ENCODE assay signal across 7 cellular contexts in the genomic region with DNA sequence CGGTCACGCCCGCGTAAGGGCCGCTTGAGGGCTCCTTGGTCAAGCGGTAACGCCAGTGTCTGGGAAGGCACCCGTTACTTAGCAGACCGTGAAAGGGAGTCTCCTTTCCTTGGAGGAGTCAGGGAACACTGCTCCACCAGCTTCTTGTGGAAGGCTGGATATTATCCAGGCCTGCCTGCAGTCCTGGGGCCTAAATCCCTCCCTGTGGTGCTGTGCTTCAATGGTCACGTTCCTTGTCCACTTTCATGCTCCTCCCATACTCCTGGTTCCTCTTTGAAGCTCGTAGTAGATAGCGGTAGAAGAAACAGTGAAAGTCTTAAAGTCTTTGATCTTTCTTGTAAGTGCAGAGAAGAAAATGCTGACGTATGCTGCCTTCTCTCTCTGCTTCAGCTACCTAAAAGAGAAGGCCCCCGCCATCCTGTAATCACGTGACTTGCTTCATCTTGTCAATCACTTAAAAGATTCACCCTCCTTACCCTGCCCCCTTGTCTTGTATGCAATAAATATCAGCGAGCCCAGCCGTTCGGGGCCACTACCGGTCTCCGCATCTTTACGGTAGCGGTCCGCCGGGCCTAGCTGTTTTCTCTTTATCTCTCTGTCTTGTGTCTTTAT. TPM values are rescaled to one million over a fixed set of nuclear protein-coding genes. Genes with fewer than 3 reads are reported as not detected.
A peak's percentile ranks its signal among the peaks of the same experiment; 100 is the strongest.
DNase-seq lines count a peak whose midpoint lies in the region; ATAC-seq and TF ChIP-seq lines count a peak whose summit lies in the region.
"Not testable (repeated sequence)": the region's sequence is repeated elsewhere in the genome, so short reads cannot be mapped to it uniquely, and the experiment has no call there.

No MANE protein-coding gene starts in this region.

- POLR2A ChIA-PET in activated CD4-positive, alpha-beta T cell treated with anti-CD3 and anti-CD28 coated beads for 36 hours (lab: Charles Lee): interaction anchor here (0.8 kb wide), 1 partner anchor 19 kb away, joined by 3 read pairs; no protein-coding TSS in a partner anchor

- H3K27ac Mint-ChIP-seq in CD4-positive, CD25-positive, alpha-beta regulatory T cell: peak overlapping the region; percentile 3 to 77 (median 60)
- H3K27ac Mint-ChIP-seq in Calu3 (ENCODE audit: unreplicated experiment); activated CD4-positive, alpha-beta T cell treated with anti-CD3 and anti-CD28 coated beads for 36 hours: not testable (repeated sequence)
- peak overlapping the region; percentile 66 for H3K27ac Mint-ChIP-seq in activated naive CD8-positive, alpha-beta T cell
- peak overlapping the region; percentile 77 to 90 (median 89) for H3K27ac Mint-ChIP-seq in nephron

- H3K4me1 Mint-ChIP-seq in CD4-positive, CD25-positive, alpha-beta regulatory T cell: peaks cover 6 to 14% (median 8%) of the 10 kb centered on the region in 4 donors
- not testable (repeated sequence) for H3K4me1 Mint-ChIP-seq in Calu3 (ENCODE audit: low read depth, unreplicated experiment)
- peaks cover 12% of the 10 kb centered on the region for H3K4me1 Mint-ChIP-seq in activated CD4-positive, alpha-beta T cell treated with anti-CD3 and anti-CD28 coated beads for 36 hours
- peaks cover 14% of the 10 kb centered on the region for H3K4me1 Mint-ChIP-seq in activated naive CD8-positive, alpha-beta T cell (ENCODE audit: low read depth)
- peaks cover 16% of the 10 kb centered on the region for H3K4me1 Mint-ChIP-seq in nephron

- H3K27me3 Mint-ChIP-seq in CD4-positive, CD25-positive, alpha-beta regulatory T cell; Calu3 (ENCODE audit: unreplicated experiment); activated CD4-positive, alpha-beta T cell treated with anti-CD3 and anti-CD28 coated beads for 36 hours; activated naive CD8-positive, alpha-beta T cell; nephron (ENCODE audit: low read depth): not testable (repeated sequence)

- not testable (repeated sequence) for ATAC-seq in CD4-positive, CD25-positive, alpha-beta regulatory T cell (ENCODE audit: low read depth in 2 of 2); activated CD4-positive, alpha-beta T cell treated with anti-CD3 and anti-CD28 coated beads for 36 hours

- H3K9me3 Mint-ChIP-seq in CD4-positive, CD25-positive, alpha-beta regulatory T cell; Calu3 (ENCODE audit: low read depth, unreplicated experiment); activated CD4-positive, alpha-beta T cell treated with anti-CD3 and anti-CD28 coated beads for 36 hours (ENCODE audit: low read depth); activated naive CD8-positive, alpha-beta T cell (ENCODE audit: low read depth); nephron: not testable (repeated sequence)

- DNase-seq in CD4-positive, CD25-positive, alpha-beta regulatory T cell: peak in 2 of 3 donors; percentile 36 to 65
- DNase-seq in Calu3: not testable (repeated sequence)
- DNase-seq in activated CD4-positive, alpha-beta T cell treated with anti-CD3 and anti-CD28 coated beads for 36 hours: peak; percentile 25
- peak; percentile 61 for DNase-seq in kidney glomerular epithelial cell (lab: John Stamatoyannopoulos, UW)
- peak in 4 of 6 experiments; percentile 3 to 24 (median 10) for DNase-seq in stimulated activated naive CD4-positive, alpha-beta T cell (lab: John Stamatoyannopoulos, UW)

- not testable (repeated sequence) for TF ChIP-seq CTCF in Calu3 (IDR thresholded peaks at IDR 0.05; ENCODE audit: unreplicated experiment); nephron (IDR thresholded peaks at IDR 0.05; ENCODE audit: unreplicated experiment in 3 of 3)

- BruUV-seq in Calu3 (replicated peaks; lab: Mats Ljungman, UMichigan): TSS peak; percentile 10

- H3K27me3 ChIP-seq in CD4-positive, CD25-positive, alpha-beta regulatory T cell (ENCODE audit: control insufficient read depth, insufficient read depth, low read length): not testable (repeated sequence)

- peak overlapping the region in 3 of 4 donors; percentile 9 to 75 (median 24) for H3K4me3 Mint-ChIP-seq in CD4-positive, CD25-positive, alpha-beta regulatory T cell
- not testable (repeated sequence) for H3K4me3 Mint-ChIP-seq in Calu3 (ENCODE audit: low read depth, unreplicated experiment); activated CD4-positive, alpha-beta T cell treated with anti-CD3 and anti-CD28 coated beads for 36 hours; activated naive CD8-positive, alpha-beta T cell
- peak overlapping the region; percentile 26 to 68 (median 61) for H3K4me3 Mint-ChIP-seq in nephron

- CTCF ChIA-PET in Calu3 (lab: Charles Lee): not testable (repeated sequence)
- CTCF ChIA-PET in activated CD4-positive, alpha-beta T cell treated with anti-CD3 and anti-CD28 coated beads for 36 hours (lab: Charles Lee): interaction anchor here (1.1 kb wide), 1 partner anchor 18 kb away, joined by 3 read pairs; no protein-coding TSS in a partner anchor

- not testable (repeated sequence) for H3K4me3 ChIP-seq in CD4-positive, CD25-positive, alpha-beta regulatory T cell (ENCODE audit: low read depth, low read length)

- not testable (repeated sequence) for H3K36me3 Mint-ChIP-seq in CD4-positive, CD25-positive, alpha-beta regulatory T cell; Calu3 (ENCODE audit: insufficient read depth, unreplicated experiment); activated CD4-positive, alpha-beta T cell treated with anti-CD3 and anti-CD28 coated beads for 36 hours (ENCODE audit: low read depth); activated naive CD8-positive, alpha-beta T cell; nephron (ENCODE audit: low read depth)

- peaks cover 26% of the 10 kb centered on the region for H3K4me1 ChIP-seq in CD4-positive, CD25-positive, alpha-beta regulatory T cell (ENCODE audit: control insufficient read depth, insufficient read depth, low read length, poor library complexity, severe bottlenecking)

- peaks cover 9 to 11% of the 10 kb centered on the region in 2 experiments for H3K9me3 ChIP-seq in CD4-positive, CD25-positive, alpha-beta regulatory T cell (ENCODE audit: control insufficient read depth in 2 of 2, low read length in 2 of 2)

- intact Hi-C loops in Calu3 (cut with micrococcal nuclease; ENCODE audit: unreplicated experiment); activated CD4-positive, alpha-beta T cell treated with anti-CD3 and anti-CD28 coated beads for 36 hours (cut with DNase I, micrococcal nuclease): not testable (repeated sequence)

- H3K27ac ChIP-seq in CD4-positive, CD25-positive, alpha-beta regulatory T cell (ENCODE audit: insufficient read depth, low read length, poor library complexity, severe bottlenecking): not testable (repeated sequence)

- H3K36me3 ChIP-seq in CD4-positive, CD25-positive, alpha-beta regulatory T cell (ENCODE audit: control insufficient read depth, insufficient read depth, low read length): not testable (repeated sequence)

RNA-seq across cellular contexts. Expression of a gene that starts 2.5 kb away (rescaled TPM):
- total RNA-seq in CD4-positive, CD25-positive, alpha-beta regulatory T cell: 15.5 TPM
- 10 to 100 TPM in 3 of 4 donors, 1 to 10 TPM in 1; 7.9 to 15.9 (median 12.2) TPM for polyA plus RNA-seq in CD4-positive, CD25-positive, alpha-beta regulatory T cell
- total RNA-seq in Calu3 (2022): 46.2 and 59.0 TPM in 2 replicates
- total RNA-seq in activated CD4-positive, alpha-beta T cell treated with anti-CD3 and anti-CD28 coated beads for 36 hours: 1 to 10 TPM; 8.2 to 9.2 TPM

RNA-seq across cellular contexts. Expression of a gene that starts 19.1 kb away (rescaled TPM):
- 156 TPM for total RNA-seq in CD4-positive, CD25-positive, alpha-beta regulatory T cell
- polyA plus RNA-seq in CD4-positive, CD25-positive, alpha-beta regulatory T cell: 100 to 1,000 TPM; 149 to 183 (median 153) TPM
- total RNA-seq in Calu3 (2022): 407 and 474 TPM in 2 replicates
- 10 to 100 TPM; 74.5 to 82.0 TPM for total RNA-seq in activated CD4-positive, alpha-beta T cell treated with anti-CD3 and anti-CD28 coated beads for 36 hours
